Comparison of ENCODE assay signal across 8 cellular contexts in genomic region chr22:38080847-38081635, GRCh38. TPM values are rescaled to one million over a fixed set of nuclear protein-coding genes. Genes with fewer than 3 reads are reported as not detected.
DNase-seq lines count a peak whose midpoint lies in the region; ATAC-seq and TF ChIP-seq lines count a peak whose summit lies in the region.

No MANE protein-coding gene starts in this region.

- H3K36me3 ChIP-seq in cardiac muscle cell = no peaks in the 10 kb centered on the region

- H3K4me1 Mint-ChIP-seq in activated CD8-positive, alpha-beta T cell treated with anti-CD3 and anti-CD28 coated beads for 36 hours (ENCODE audit: low read depth) = no peaks in the 10 kb centered on the region

- no peak overlapping the region for H3K4me3 Mint-ChIP-seq in activated CD8-positive, alpha-beta T cell treated with anti-CD3 and anti-CD28 coated beads for 36 hours

- peak; percentile 39 for DNase-seq in EL
- DNase-seq in activated CD8-positive, alpha-beta T cell treated with anti-CD3 and anti-CD28 coated beads for 36 hours = peak; percentile 22
- DNase-seq in cardiac muscle cell (ENCODE audit: low read depth in 1 of 2, low spot score in 1 of 2) = peak; percentile 60 to 78
- peak; percentile 63 for DNase-seq in putamen (ENCODE audit: low spot score)
- no peak for DNase-seq in KBM-7
- no peak for DNase-seq in occipital lobe (lab: John Stamatoyannopoulos, UW)

- peaks cover 30% of the 10 kb centered on the region for H3K27me3 ChIP-seq in cardiac muscle cell

- TF ChIP-seq CTCF in activated CD8-positive, alpha-beta T cell treated with anti-CD3 and anti-CD28 coated beads for 36 hours (IDR thresholded peaks at IDR 0.05) = no peak
- peak; percentile 2 for TF ChIP-seq CTCF in cardiac muscle cell (IDR thresholded peaks at IDR 0.05; ENCODE audit: low read depth, low read length)

- POLR2A ChIA-PET in activated CD8-positive, alpha-beta T cell treated with anti-CD3 and anti-CD28 coated beads for 36 hours (lab: Charles Lee) = no interaction called here

- no peak overlapping the region for H3K27ac ChIP-seq in cardiac muscle cell

- peaks cover 4% of the 10 kb centered on the region for H3K4me1 ChIP-seq in cardiac muscle cell (ENCODE audit: low read depth)

- no peaks in the 10 kb centered on the region for H3K9me3 ChIP-seq in cardiac muscle cell (ENCODE audit: low read depth)

- in situ Hi-C loops in KBM-7 (cut with MboI; ENCODE audit: low pct_unique_long_range_greater_than_20kb, low sequenced_read_pairs) = no loop called here

- no peak overlapping the region for H3K27ac Mint-ChIP-seq in activated CD8-positive, alpha-beta T cell treated with anti-CD3 and anti-CD28 coated beads for 36 hours

- no peaks in the 10 kb centered on the region for H3K36me3 Mint-ChIP-seq in activated CD8-positive, alpha-beta T cell treated with anti-CD3 and anti-CD28 coated beads for 36 hours (ENCODE audit: low read depth)

- intact Hi-C loops in activated CD8-positive, alpha-beta T cell treated with anti-CD3 and anti-CD28 coated beads for 36 hours (cut with micrococcal nuclease) = no loop called here

- no peaks in the 10 kb centered on the region for H3K9me3 Mint-ChIP-seq in activated CD8-positive, alpha-beta T cell treated with anti-CD3 and anti-CD28 coated beads for 36 hours

- ATAC-seq in activated CD8-positive, alpha-beta T cell treated with anti-CD3 and anti-CD28 coated beads for 36 hours = peak; percentile 56
- ATAC-seq in GM18498 (IDR thresholded peaks at IDR 0.05; ENCODE audit: unreplicated experiment) (no peak), GM21381 (IDR thresholded peaks at IDR 0.05; ENCODE audit: unreplicated experiment) (no peak)

- CTCF ChIA-PET in activated CD8-positive, alpha-beta T cell treated with anti-CD3 and anti-CD28 coated beads for 36 hours (lab: Charles Lee) = interaction anchor here (1.9 kb wide), 1 partner anchor 29 kb away, joined by 4 read pairs; no protein-coding TSS in a partner anchor

- H3K4me3 ChIP-seq in cardiac muscle cell = peak overlapping the region; percentile 15

- H3K27me3 Mint-ChIP-seq in activated CD8-positive, alpha-beta T cell treated with anti-CD3 and anti-CD28 coated beads for 36 hours = peaks cover 20% of the 10 kb centered on the region

RNA-seq across cellular contexts. Expression of gene SLC16A8, which starts 2.9 kb away (rescaled TPM):
- total RNA-seq in activated CD8-positive, alpha-beta T cell treated with anti-CD3 and anti-CD28 coated beads for 36 hours = not detected
- total RNA-seq in cardiac muscle cell (0.60 and 1.0 TPM in 2 replicates), occipital lobe (0.16 TPM)
- 1.7 and 3.7 TPM in 2 replicates for polyA plus RNA-seq in cardiac muscle cell

RNA-seq across cellular contexts. Expression of gene PICK1, which starts 23.8 kb away (rescaled TPM):
- 10 to 100 TPM; 13.9 to 14.9 TPM for total RNA-seq in activated CD8-positive, alpha-beta T cell treated with anti-CD3 and anti-CD28 coated beads for 36 hours
- total RNA-seq in cardiac muscle cell = 57.8 and 62.4 TPM in 2 replicates
- polyA plus RNA-seq in cardiac muscle cell = 51.7 and 60.4 TPM in 2 replicates
- total RNA-seq in occipital lobe = 22.0 TPM

RNA-seq across cellular contexts. Expression of gene BAIAP2L2, which starts 29.4 kb away (rescaled TPM):
- total RNA-seq in activated CD8-positive, alpha-beta T cell treated with anti-CD3 and anti-CD28 coated beads for 36 hours = under 1 TPM; 0.61 to 0.67 TPM
- 2.3 and 2.8 TPM in 2 replicates for total RNA-seq in cardiac muscle cell
- 1.2 and 1.3 TPM in 2 replicates for polyA plus RNA-seq in cardiac muscle cell
- total RNA-seq in occipital lobe = not detected

Comparison
In these comparisons a context has a peak if more than half of its experiments do, and no peak if none do; other contexts are left out.
1. DNase-seq: peak in EL (single experiment), activated CD8-positive, alpha-beta T cell treated with anti-CD3 and anti-CD28 coated beads for 36 hours (single experiment), cardiac muscle cell (2 of 2) and putamen (single experiment); none in KBM-7 (single experiment) and occipital lobe (single experiment).